ENCODE assay signal across 5 cellular contexts in genomic region chr22:20046730-20047129, GRCh38.
"Had no signal": no experiment of that assay in that cellular context is flagged by ENCODE, and none has a peak within 500 bp of the region (broad histone marks: within the 10 kb centered on the region; RNA-seq: fewer than 3 reads in every experiment).

No MANE protein-coding gene starts in this region.

- H3K27ac Mint-ChIP-seq: GM23338, H9 had no signal

- H3K4me2 ChIP-seq: GM23338 had no signal

- ATAC-seq: GM23338 had no signal

- H3K4me3 ChIP-seq: GM23338 had no signal

- DNase-seq: H9, HCEC 1CT, IMR-90, KBM-7 had no signal

- H3K4me1 Mint-ChIP-seq: GM23338, H9 had no signal

- H3K4me3 Mint-ChIP-seq: GM23338, H9 had no signal
